Comparison of ENCODE assay signal across 6 cellular contexts in genomic region chr17:38747385-38748328, GRCh38. TPM values are rescaled to one million over a fixed set of nuclear protein-coding genes. Genes with fewer than 3 reads are reported as not detected.
DNase-seq lines count a peak whose midpoint lies in the region; ATAC-seq, FAIRE-seq and TF ChIP-seq lines count a peak whose summit lies in the region.

No MANE protein-coding gene starts in this region.

- H3K4me1 ChIP-seq in OCI-LY3 (ENCODE audit: low read length) (peaks cover 29% of the 10 kb centered on the region), heart left ventricle (peaks cover 4 to 85% (median 52%) of the 10 kb centered on the region in 12 donors), tibial artery (peaks cover 0 to 69% (median 36%) of the 10 kb centered on the region in 4 donors)

- peak overlapping the region; percentile 57 for H2AFZ ChIP-seq in OCI-LY3 (ENCODE audit: low read depth, low read length)

- H3K4me3 ChIP-seq in OCI-LY3 (ENCODE audit: low read length) (peak overlapping the region; percentile 86), heart left ventricle (peak overlapping the region; percentile 43 to 98 (median 93)), tibial artery (peak overlapping the region; percentile 70 to 88)

- no peaks in the 10 kb centered on the region for H3K9me3 ChIP-seq in OCI-LY3 (ENCODE audit: insufficient read depth, low read length)
- H3K9me3 ChIP-seq in heart left ventricle: no peaks in the 10 kb centered on the region
- H3K9me3 ChIP-seq in tibial artery: no peaks in the 10 kb centered on the region

- peaks cover 7% of the 10 kb centered on the region for H4K20me1 ChIP-seq in OCI-LY3 (ENCODE audit: insufficient read depth, low read length)

- peaks cover 7% of the 10 kb centered on the region for H3K36me3 ChIP-seq in OCI-LY3 (replicated peaks; ENCODE audit: low read depth, low read length)
- no peaks in the 10 kb centered on the region for H3K36me3 ChIP-seq in heart left ventricle
- no peaks in the 10 kb centered on the region for H3K36me3 ChIP-seq in tibial artery

- peaks cover 49% of the 10 kb centered on the region for H3K79me2 ChIP-seq in OCI-LY3 (ENCODE audit: low read length)

- no peak for FAIRE-seq in D721Med (lab: Jason Lieb, UNC)

- H3K27me3 ChIP-seq in OCI-LY3 (ENCODE audit: low read depth, low read length) (no peaks in the 10 kb centered on the region), heart left ventricle (peaks cover 0 to 27% (median 0%) of the 10 kb centered on the region in 9 donors), tibial artery (no peaks in the 10 kb centered on the region)

- no peak for DNase-seq in D721Med (ENCODE audit: insufficient read length, low spot score)
- peak; percentile 69 to 77 (median 74) for DNase-seq in heart left ventricle
- no peak for DNase-seq in tibial artery
- no peak for DNase-seq in activated effector memory CD4-positive, alpha-beta T cell treated with anti-CD3 and anti-CD28 coated beads, Interleukin-2, amount 50 U/mL, for 16 hours
- DNase-seq in pons (ENCODE audit: low spot score): no peak

- peak in 1 of 4 donors; percentile 1 for ATAC-seq in heart left ventricle

- TF ChIP-seq CTCF in D721Med (IDR thresholded peaks at IDR 0.05; ENCODE audit: insufficient read depth, missing control alignments): peak; percentile 13
- peak; percentile 43 for TF ChIP-seq CTCF in OCI-LY3 (IDR thresholded peaks at IDR 0.05; ENCODE audit: low read depth, low read length)
- peak in 6 of 12 donors; percentile 8 to 47 (median 24) for TF ChIP-seq CTCF in heart left ventricle (IDR thresholded peaks at IDR 0.05)
- TF ChIP-seq CTCF in tibial artery (IDR thresholded peaks at IDR 0.05): peak in 1 of 2 experiments; percentile 9

- H3K4me2 ChIP-seq in OCI-LY3 (ENCODE audit: low read length): peak overlapping the region; percentile 91

- 1 to 2% (median 1%) methylated on average over 40 to 79 of the region's 79 CpGs for WGBS in heart left ventricle, 4 donors

- TF ChIP-seq POLR2A in heart left ventricle (IDR thresholded peaks at IDR 0.05): no peak

- peak overlapping the region; percentile 99 for H3K9ac ChIP-seq in OCI-LY3 (ENCODE audit: low read length)

- H3K27ac ChIP-seq in OCI-LY3 (ENCODE audit: low read length) (peak overlapping the region; percentile 80), heart left ventricle (peak overlapping the region; percentile 82 to 99 (median 94)), tibial artery (peak overlapping the region; percentile 91 to 96)

- intact Hi-C loops in heart left ventricle (cut with DNase I) (loop anchor here in 2 of 10 donors (2.0 kb wide), 2 partner anchors 17 to 45 kb away; partner anchors contain the start of gene CISD3 (in 2 of the 2)), tibial artery (cut with DNase I; ENCODE audit: low total_unique reads) (no loop called here)

RNA-seq across cellular contexts. Expression of gene PCGF2, which starts 0.5 kb away (rescaled TPM):
- 10 to 100 TPM in 7 of 9 donors, 1 to 10 TPM in 2; 3.8 to 26.3 (median 21.9) TPM for total RNA-seq in heart left ventricle
- 10 to 100 TPM; 16.5 to 33.6 TPM for polyA plus RNA-seq in heart left ventricle

RNA-seq across cellular contexts. Expression of gene PSMB3, which starts 4.9 kb away (rescaled TPM):
- total RNA-seq in heart left ventricle: 100 to 1,000 TPM; 145 to 305 (median 194) TPM
- 100 to 1,000 TPM; 298 to 304 TPM for polyA plus RNA-seq in heart left ventricle

RNA-seq across cellular contexts. Expression of gene CISD3, which starts 17.5 kb away (rescaled TPM):
- total RNA-seq in heart left ventricle: 10 to 100 TPM; 21.2 to 80.3 (median 65.4) TPM
- polyA plus RNA-seq in heart left ventricle: 10 to 100 TPM; 61.4 to 65.1 TPM

RNA-seq across cellular contexts. Expression of gene MLLT6, which starts 42.6 kb away (rescaled TPM):
- 10 to 100 TPM; 43.6 to 91.3 (median 68.3) TPM for total RNA-seq in heart left ventricle
- 10 to 100 TPM; 35.2 to 71.1 TPM for polyA plus RNA-seq in heart left ventricle

RNA-seq across cellular contexts. Expression of gene PIP4K2B, which starts 51.7 kb away (rescaled TPM):
- total RNA-seq in heart left ventricle: 10 to 100 TPM; 39.4 to 55.0 (median 48.5) TPM
- 10 to 100 TPM; 23.3 to 38.9 TPM for polyA plus RNA-seq in heart left ventricle

Comparison
In these comparisons a context has a peak if more than half of its experiments do, and no peak if none do; other contexts are left out.
1. DNase-seq: peak in heart left ventricle (5 of 5); none in D721Med (single experiment), tibial artery (0 of 2), activated effector memory CD4-positive, alpha-beta T cell treated with anti-CD3 and anti-CD28 coated beads, Interleukin-2, amount 50 U/mL, for 16 hours (single experiment) and pons (single experiment).
2. Peak in every context shown above with its lines, with median percentiles within 50 percentile points of each other: H3K27ac ChIP-seq and H3K4me3 ChIP-seq.